Comparison of ENCODE assay signal across 1 cellular context in the genomic region with DNA sequence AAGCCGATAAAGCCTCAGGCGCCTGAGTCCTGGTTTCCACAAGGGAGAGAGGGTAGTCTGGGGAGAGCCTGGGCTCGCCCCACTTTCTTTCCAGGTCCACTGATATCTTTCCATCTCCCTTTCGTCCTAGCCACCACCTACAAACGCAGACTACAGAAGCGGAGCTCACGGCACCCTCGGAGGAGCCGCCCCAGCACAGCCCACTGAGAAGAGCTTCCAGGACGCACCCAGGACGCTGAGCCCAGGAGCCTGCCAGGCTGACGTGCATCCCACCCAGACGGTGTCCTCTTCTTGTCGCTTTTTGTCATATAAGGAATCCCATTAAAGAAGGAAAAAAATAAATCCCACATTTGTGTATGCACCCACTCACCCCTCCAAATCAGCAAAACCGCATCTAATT.
TF ChIP-seq lines count a peak whose summit lies in the region.

No MANE protein-coding gene starts in this region.

TF ChIP-seq in GM23338, 12 proteins besides CTCF, POLR2A, EP300 and RAD21 (continued from another document):
- no peak for TF ChIP-seq POLR2AphosphoS5 (IDR thresholded peaks at IDR 0.05; ENCODE audit: low read depth)
- TF ChIP-seq STAT1 (IDR thresholded peaks at IDR 0.05; ENCODE audit: unreplicated experiment) = no peak
